In genomic region chr9:19946446-19947109, GRCh38 we compare ENCODE assay signal across 8 cellular contexts.
DNase-seq lines count a peak whose midpoint lies in the region; ATAC-seq and TF ChIP-seq lines count a peak whose summit lies in the region.

No MANE protein-coding gene starts in this region.

- peak; percentile 37 for TF ChIP-seq CTCF in fibroblast of the aortic adventitia (IDR thresholded peaks at IDR 0.05; ENCODE audit: insufficient read depth, low read length)

- H3K9me3 Mint-ChIP-seq in CD4-positive, CD25-positive, alpha-beta regulatory T cell, result no peaks in the 10 kb centered on the region

- no peaks in the 10 kb centered on the region for H3K4me1 ChIP-seq in CD4-positive, CD25-positive, alpha-beta regulatory T cell (ENCODE audit: control insufficient read depth, insufficient read depth, low read length, poor library complexity, severe bottlenecking)

- H3K27me3 Mint-ChIP-seq in CD4-positive, CD25-positive, alpha-beta regulatory T cell, result peaks cover 10% of the 10 kb centered on the region
- peaks cover 24% of the 10 kb centered on the region for H3K27me3 Mint-ChIP-seq in T-helper 17 cell

- no peak overlapping the region for H3K27ac ChIP-seq in CD4-positive, CD25-positive, alpha-beta regulatory T cell (ENCODE audit: insufficient read depth, low read length, poor library complexity, severe bottlenecking)

- no peaks in the 10 kb centered on the region for H3K36me3 Mint-ChIP-seq in CD4-positive, CD25-positive, alpha-beta regulatory T cell
- H3K36me3 Mint-ChIP-seq in T-helper 17 cell (ENCODE audit: low read depth), result no peaks in the 10 kb centered on the region

- H3K27ac Mint-ChIP-seq in CD4-positive, CD25-positive, alpha-beta regulatory T cell, result peak overlapping the region in 2 of 3 donors; percentile 36 to 97
- H3K27ac Mint-ChIP-seq in T-helper 17 cell, result no peak overlapping the region

- DNase-seq in CD4-positive, CD25-positive, alpha-beta regulatory T cell, result peak in 1 of 3 donors; percentile 86
- peak; percentile 46 for DNase-seq in NCI-H69 (lab: John Stamatoyannopoulos, UW)
- peak; percentile 20 for DNase-seq in fibroblast of the aortic adventitia (ENCODE audit: low read depth)
- no peak for DNase-seq in GM19240 (ENCODE audit: insufficient read length, low spot score)
- no peak for DNase-seq in SIG-M5 treated with dmso at 0.1 percent for 504 hours (lab: John Stamatoyannopoulos, UW; ENCODE audit: unreplicated experiment)
- no peak for DNase-seq in T-helper 17 cell

- peak; percentile 61 to 81 for ATAC-seq in CD4-positive, CD25-positive, alpha-beta regulatory T cell (ENCODE audit: low read depth in 2 of 2)
- ATAC-seq in GM19324 (IDR thresholded peaks at IDR 0.05; ENCODE audit: low FRiP score, unreplicated experiment) (peak; percentile 66), T-helper 17 cell (no peak), HG02759 (IDR thresholded peaks at IDR 0.05; ENCODE audit: unreplicated experiment) (no peak)

- H3K4me1 Mint-ChIP-seq in CD4-positive, CD25-positive, alpha-beta regulatory T cell, result peaks cover 0 to 11% (median 9%) of the 10 kb centered on the region in 4 donors
- H3K4me1 Mint-ChIP-seq in T-helper 17 cell, result peaks cover 4% of the 10 kb centered on the region

- no peak overlapping the region for H3K4me3 ChIP-seq in CD4-positive, CD25-positive, alpha-beta regulatory T cell (ENCODE audit: low read depth, low read length)
- no peak overlapping the region for H3K4me3 ChIP-seq in fibroblast of the aortic adventitia (ENCODE audit: low read depth, low read length)

- no peak overlapping the region for H3K4me3 Mint-ChIP-seq in CD4-positive, CD25-positive, alpha-beta regulatory T cell
- H3K4me3 Mint-ChIP-seq in T-helper 17 cell, result no peak overlapping the region

- H3K36me3 ChIP-seq in CD4-positive, CD25-positive, alpha-beta regulatory T cell (ENCODE audit: control insufficient read depth, insufficient read depth, low read length), result no peaks in the 10 kb centered on the region

- H3K9me3 ChIP-seq in CD4-positive, CD25-positive, alpha-beta regulatory T cell (ENCODE audit: control insufficient read depth in 2 of 2, low read length in 2 of 2), result no peaks in the 10 kb centered on the region
- no peaks in the 10 kb centered on the region for H3K9me3 ChIP-seq in T-helper 17 cell (ENCODE audit: control insufficient read depth, low read length, poor library complexity, severe bottlenecking)

- H3K27me3 ChIP-seq in CD4-positive, CD25-positive, alpha-beta regulatory T cell (ENCODE audit: control insufficient read depth, insufficient read depth, low read length), result no peaks in the 10 kb centered on the region

Comparison
In these comparisons a context has a peak if more than half of its experiments do, and no peak if none do; other contexts are left out.
1. ATAC-seq: peak in CD4-positive, CD25-positive, alpha-beta regulatory T cell (2 of 2) and GM19324 (single experiment); none in T-helper 17 cell (single experiment) and HG02759 (single experiment).
2. DNase-seq: peak in NCI-H69 (single experiment) and fibroblast of the aortic adventitia (single experiment); none in GM19240 (single experiment), SIG-M5 treated with dmso at 0.1 percent for 504 hours (single experiment) and T-helper 17 cell (0 of 3).